In the genomic region with DNA sequence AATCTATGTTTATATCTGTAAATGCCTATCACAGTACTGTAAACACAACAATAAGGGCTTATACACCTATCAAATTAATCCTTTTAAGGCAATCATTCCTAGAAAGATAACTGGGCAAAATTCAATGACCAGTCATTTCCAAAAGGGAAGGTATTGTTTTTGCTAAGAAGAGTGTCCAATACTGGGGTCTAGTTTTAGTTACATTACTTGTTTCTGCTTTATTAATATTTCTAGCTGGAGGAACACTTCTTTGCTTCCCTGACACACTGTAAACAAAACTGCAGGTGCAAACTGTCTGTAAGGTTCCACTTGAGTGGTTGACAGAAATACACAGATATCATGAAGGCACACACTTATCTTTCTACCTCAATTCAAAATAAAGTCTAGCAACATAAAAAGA, we compare ENCODE assay signal across 12 cellular contexts.
DNase-seq lines count a peak whose midpoint lies in the region; ATAC-seq and TF ChIP-seq lines count a peak whose summit lies in the region.
"Had no signal": no experiment of that assay in that cellular context is flagged by ENCODE, and none has a peak within 500 bp of the region (broad histone marks: within the 10 kb centered on the region; RNA-seq: fewer than 3 reads in every experiment).

No MANE protein-coding gene starts in this region.

- CTCF ChIA-PET in WTC11 (lab: Charles Lee) = no interaction called here

- TF ChIP-seq CTCF in VCaP (conservative IDR thresholded peaks at IDR 0.05) = no peak
- TF ChIP-seq CTCF in WTC11 (IDR thresholded peaks at IDR 0.05) = no peak

- H3K27me3 Mint-ChIP-seq in WTC11 (ENCODE audit: low read depth) = no peaks in the 10 kb centered on the region

- peak; percentile 70 for ATAC-seq in GM21529 (IDR thresholded peaks at IDR 0.05; ENCODE audit: unreplicated experiment)
- peak; percentile 64 for ATAC-seq in HG03442 (IDR thresholded peaks at IDR 0.05; ENCODE audit: unreplicated experiment)
- ATAC-seq in HG02852 (IDR thresholded peaks at IDR 0.05; ENCODE audit: unreplicated experiment) = no peak
- ATAC-seq in WTC11 = no peak
- ATAC-seq: left lung had no signal

- H3K4me1 Mint-ChIP-seq in WTC11 = no peaks in the 10 kb centered on the region

- POLR2A ChIA-PET in WTC11 (lab: Charles Lee) = no interaction called here

- no peak overlapping the region for H3K27ac Mint-ChIP-seq in WTC11

- H3K4me3 Mint-ChIP-seq in WTC11 = no peak overlapping the region

- H3K36me3 Mint-ChIP-seq in WTC11 = no peaks in the 10 kb centered on the region

- H3K27ac ChIP-seq in VCaP = peak overlapping the region; percentile 69
- H3K27ac ChIP-seq: 22Rv1, esophagus muscularis mucosa, left lung had no signal

- no peaks in the 10 kb centered on the region for H3K9me3 Mint-ChIP-seq in WTC11

- peak; percentile 10 for DNase-seq in DMS153 (lab: John Stamatoyannopoulos, UW)
- DNase-seq in DMS153 treated with DMSO at 0.1 percent for 48 hours (lab: John Stamatoyannopoulos, UW; ENCODE audit: unreplicated experiment) = no peak
- DNase-seq in WTC11 (ENCODE audit: low spot score) = no peak
- DNase-seq in islet precursor cell = no peak
- DNase-seq: anterior cingulate cortex, left lung had no signal

TF ChIP-seq in WTC11, 78 proteins besides CTCF, POLR2A, EP300 and RAD21:
- TF ChIP-seq KAT7 (CRISPR knock-in tag; IDR thresholded peaks at IDR 0.05; ENCODE audit: borderline replicate concordance) (no peak), JUN (CRISPR knock-in tag; IDR thresholded peaks at IDR 0.05) (no peak), ATF6 (CRISPR knock-in tag; IDR thresholded peaks at IDR 0.05) (no peak), GABPB1 (CRISPR knock-in tag; IDR thresholded peaks at IDR 0.05) (no peak), OVOL2 (CRISPR knock-in tag; IDR thresholded peaks at IDR 0.05; ENCODE audit: borderline replicate concordance) (no peak), ZNF219 (CRISPR knock-in tag; IDR thresholded peaks at IDR 0.05; ENCODE audit: borderline replicate concordance) (no peak), ZNF396 (CRISPR knock-in tag; IDR thresholded peaks at IDR 0.05; ENCODE audit: borderline replicate concordance) (no peak), NR2C2 (CRISPR knock-in tag; IDR thresholded peaks at IDR 0.05) (no peak), RORB (CRISPR knock-in tag; IDR thresholded peaks at IDR 0.05) (no peak), SP1 (CRISPR knock-in tag; conservative IDR thresholded peaks at IDR 0.05) (no peak), JAZF1 (CRISPR knock-in tag; IDR thresholded peaks at IDR 0.05) (no peak), SMAD4 (CRISPR knock-in tag; IDR thresholded peaks at IDR 0.05) (no peak)
- TF ChIP-seq, protein P1, sequence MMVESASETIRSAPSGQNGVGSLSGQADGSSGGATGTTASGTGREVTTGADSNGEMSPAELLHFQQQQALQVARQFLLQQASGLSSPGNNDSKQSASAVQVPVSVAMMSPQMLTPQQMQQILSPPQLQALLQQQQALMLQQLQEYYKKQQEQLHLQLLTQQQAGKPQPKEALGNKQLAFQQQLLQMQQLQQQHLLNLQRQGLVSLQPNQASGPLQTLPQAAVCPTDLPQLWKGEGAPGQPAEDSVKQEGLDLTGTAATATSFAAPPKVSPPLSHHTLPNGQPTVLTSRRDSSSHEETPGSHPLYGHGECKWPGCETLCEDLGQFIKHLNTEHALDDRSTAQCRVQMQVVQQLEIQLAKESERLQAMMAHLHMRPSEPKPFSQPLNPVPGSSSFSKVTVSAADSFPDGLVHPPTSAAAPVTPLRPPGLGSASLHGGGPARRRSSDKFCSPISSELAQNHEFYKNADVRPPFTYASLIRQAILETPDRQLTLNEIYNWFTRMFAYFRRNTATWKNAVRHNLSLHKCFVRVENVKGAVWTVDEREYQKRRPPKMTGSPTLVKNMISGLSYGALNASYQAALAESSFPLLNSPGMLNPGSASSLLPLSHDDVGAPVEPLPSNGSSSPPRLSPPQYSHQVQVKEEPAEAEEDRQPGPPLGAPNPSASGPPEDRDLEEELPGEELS (CRISPR knock-in tag; IDR thresholded peaks at IDR 0.05) = no peak
- TF ChIP-seq, protein P2, sequence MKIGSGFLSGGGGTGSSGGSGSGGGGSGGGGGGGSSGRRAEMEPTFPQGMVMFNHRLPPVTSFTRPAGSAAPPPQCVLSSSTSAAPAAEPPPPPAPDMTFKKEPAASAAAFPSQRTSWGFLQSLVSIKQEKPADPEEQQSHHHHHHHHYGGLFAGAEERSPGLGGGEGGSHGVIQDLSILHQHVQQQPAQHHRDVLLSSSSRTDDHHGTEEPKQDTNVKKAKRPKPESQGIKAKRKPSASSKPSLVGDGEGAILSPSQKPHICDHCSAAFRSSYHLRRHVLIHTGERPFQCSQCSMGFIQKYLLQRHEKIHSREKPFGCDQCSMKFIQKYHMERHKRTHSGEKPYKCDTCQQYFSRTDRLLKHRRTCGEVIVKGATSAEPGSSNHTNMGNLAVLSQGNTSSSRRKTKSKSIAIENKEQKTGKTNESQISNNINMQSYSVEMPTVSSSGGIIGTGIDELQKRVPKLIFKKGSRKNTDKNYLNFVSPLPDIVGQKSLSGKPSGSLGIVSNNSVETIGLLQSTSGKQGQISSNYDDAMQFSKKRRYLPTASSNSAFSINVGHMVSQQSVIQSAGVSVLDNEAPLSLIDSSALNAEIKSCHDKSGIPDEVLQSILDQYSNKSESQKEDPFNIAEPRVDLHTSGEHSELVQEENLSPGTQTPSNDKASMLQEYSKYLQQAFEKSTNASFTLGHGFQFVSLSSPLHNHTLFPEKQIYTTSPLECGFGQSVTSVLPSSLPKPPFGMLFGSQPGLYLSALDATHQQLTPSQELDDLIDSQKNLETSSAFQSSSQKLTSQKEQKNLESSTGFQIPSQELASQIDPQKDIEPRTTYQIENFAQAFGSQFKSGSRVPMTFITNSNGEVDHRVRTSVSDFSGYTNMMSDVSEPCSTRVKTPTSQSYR (CRISPR knock-in tag; IDR thresholded peaks at IDR 0.05) = no peak
- TF ChIP-seq, protein P3, sequence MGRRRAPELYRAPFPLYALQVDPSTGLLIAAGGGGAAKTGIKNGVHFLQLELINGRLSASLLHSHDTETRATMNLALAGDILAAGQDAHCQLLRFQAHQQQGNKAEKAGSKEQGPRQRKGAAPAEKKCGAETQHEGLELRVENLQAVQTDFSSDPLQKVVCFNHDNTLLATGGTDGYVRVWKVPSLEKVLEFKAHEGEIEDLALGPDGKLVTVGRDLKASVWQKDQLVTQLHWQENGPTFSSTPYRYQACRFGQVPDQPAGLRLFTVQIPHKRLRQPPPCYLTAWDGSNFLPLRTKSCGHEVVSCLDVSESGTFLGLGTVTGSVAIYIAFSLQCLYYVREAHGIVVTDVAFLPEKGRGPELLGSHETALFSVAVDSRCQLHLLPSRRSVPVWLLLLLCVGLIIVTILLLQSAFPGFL (CRISPR knock-in tag; IDR thresholded peaks at IDR 0.05; ENCODE audit: borderline replicate concordance) = no peak
- TF ChIP-seq, protein P4, sequence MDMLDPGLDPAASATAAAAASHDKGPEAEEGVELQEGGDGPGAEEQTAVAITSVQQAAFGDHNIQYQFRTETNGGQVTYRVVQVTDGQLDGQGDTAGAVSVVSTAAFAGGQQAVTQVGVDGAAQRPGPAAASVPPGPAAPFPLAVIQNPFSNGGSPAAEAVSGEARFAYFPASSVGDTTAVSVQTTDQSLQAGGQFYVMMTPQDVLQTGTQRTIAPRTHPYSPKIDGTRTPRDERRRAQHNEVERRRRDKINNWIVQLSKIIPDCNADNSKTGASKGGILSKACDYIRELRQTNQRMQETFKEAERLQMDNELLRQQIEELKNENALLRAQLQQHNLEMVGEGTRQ (CRISPR knock-in tag; IDR thresholded peaks at IDR 0.05) = no peak
TF ChIP-seq in WTC11: peak in this region for 0.

Comparison
In these comparisons a context has a peak if more than half of its experiments do, and no peak if none do; other contexts are left out.
1. ATAC-seq: peak in GM21529 (single experiment) and HG03442 (single experiment); none in HG02852 (single experiment) and WTC11 (single experiment).